4 cellular contexts compared by ENCODE assay signal in genomic region chrX:122375533-122375932, GRCh38.
DNase-seq lines count a peak whose midpoint lies in the region; TF ChIP-seq lines count a peak whose summit lies in the region.
"Not testable (repeated sequence)": the region's sequence is repeated elsewhere in the genome, so short reads cannot be mapped to it uniquely, and the experiment has no call there.

No MANE protein-coding gene starts in this region.

- H3K36me3 ChIP-seq in spleen, result not testable (repeated sequence)

- TF ChIP-seq CTCF in spleen (IDR thresholded peaks at IDR 0.05 in 8 of 11, conservative IDR thresholded peaks at IDR 0.05 in 3 of 11), result not testable (repeated sequence)

- not testable (repeated sequence) for H3K4me3 ChIP-seq in spleen

- H3K9me3 ChIP-seq in spleen, result not testable (repeated sequence)

- TF ChIP-seq POLR2A in spleen (IDR thresholded peaks at IDR 0.05), result not testable (repeated sequence)

- H3K4me1 ChIP-seq in spleen, result not testable (repeated sequence)

- not testable (repeated sequence) for H3K27ac ChIP-seq in spleen

- 88 to 97% (median 91%) methylated on average over 12 to 13 of the region's 13 CpGs for WGBS in spleen, 5 donors

- DNase-seq in islet precursor cell (peak; percentile 21), mesenteric fat pad (ENCODE audit: low spot score) (peak; percentile 64), posterior vena cava (ENCODE audit: low spot score) (peak; percentile 57), spleen (peak; percentile 27)

- H3K27me3 ChIP-seq in spleen (replicated peaks in 1 of 7), result not testable (repeated sequence)

- intact Hi-C loops in posterior vena cava (cut with DNase I); spleen (cut with DNase I; ENCODE audit: low total_unique reads): not testable (repeated sequence)
